20 cellular contexts compared by ENCODE assay signal in the genomic region with DNA sequence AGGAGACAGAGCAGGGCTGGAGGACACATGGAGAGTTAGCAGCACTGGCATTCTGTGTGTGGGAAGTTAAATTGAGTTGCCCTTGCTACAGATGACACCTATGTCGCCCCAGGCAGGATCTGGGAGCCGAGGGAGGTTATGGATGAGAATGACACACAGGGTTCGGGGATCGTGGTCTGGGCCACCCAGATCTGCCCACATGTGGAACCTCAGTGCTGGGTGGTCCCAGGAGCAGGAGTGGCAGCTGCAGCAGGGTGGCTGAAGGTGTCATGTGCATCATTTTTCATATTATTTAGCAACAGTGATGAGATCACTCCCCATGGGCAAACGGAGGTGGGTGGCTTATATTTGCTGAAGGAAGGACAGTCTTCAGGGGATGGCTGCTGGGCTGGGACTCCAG.
"Had no signal": no experiment of that assay in that cellular context is flagged by ENCODE, and none has a peak within 500 bp of the region (broad histone marks: within the 10 kb centered on the region; RNA-seq: fewer than 3 reads in every experiment).

No MANE protein-coding gene starts in this region.

- H3K36me3 Mint-ChIP-seq: natural killer cell treated with Interleukin-12 subunit alpha and Interleukin-12 subunit beta and Interleukin-15 and Interleukin-18, amount 100 ng/mL, for 72 hours had no signal

- H3K9me3 Mint-ChIP-seq: effector memory CD8-positive, alpha-beta T cell; natural killer cell treated with Interleukin-12 subunit alpha and Interleukin-12 subunit beta and Interleukin-15 and Interleukin-18, amount 100 ng/mL, for 72 hours had no signal

- DNase-seq: effector memory CD8-positive, alpha-beta T cell; esophagus squamous epithelium; foreskin fibroblast; left colon; left ventricle myocardium superior; mesenchymal stem cell; midbrain; posterior cingulate gyrus; sigmoid colon; stimulated activated CD4-positive, alpha-beta T cell treated with anti-CD3 and anti-CD28 coated beads, Interleukin-2, amount 100 ng/mL, for 24 hours; stimulated activated CD4-positive, alpha-beta T cell treated with anti-CD3 and anti-CD28 coated beads, Interleukin-4, amount 100 ng/mL, for 4 hours; stomach; substantia nigra; transverse colon had no signal

- H3K4me3 ChIP-seq: esophagus squamous epithelium, lung, right atrium auricular region, sigmoid colon, skin epidermis, stomach, thoracic aorta, transverse colon had no signal

- H3K4me3 Mint-ChIP-seq: effector memory CD8-positive, alpha-beta T cell; natural killer cell treated with Interleukin-12 subunit alpha and Interleukin-12 subunit beta and Interleukin-15 and Interleukin-18, amount 100 ng/mL, for 72 hours had no signal

- H3K9me3 ChIP-seq: esophagus squamous epithelium, neutrophil, right atrium auricular region, sigmoid colon, stomach, thoracic aorta, transverse colon had no signal

- H3K36me3 ChIP-seq: esophagus squamous epithelium, neutrophil, right atrium auricular region, sigmoid colon, stomach, thoracic aorta, transverse colon had no signal

- H3K27ac Mint-ChIP-seq: natural killer cell treated with Interleukin-12 subunit alpha and Interleukin-12 subunit beta and Interleukin-15 and Interleukin-18, amount 100 ng/mL, for 72 hours had no signal

- H3K27ac ChIP-seq: esophagus squamous epithelium, neutrophil, right atrium auricular region, sigmoid colon, stomach, thoracic aorta, transverse colon had no signal
